In the genomic region with DNA sequence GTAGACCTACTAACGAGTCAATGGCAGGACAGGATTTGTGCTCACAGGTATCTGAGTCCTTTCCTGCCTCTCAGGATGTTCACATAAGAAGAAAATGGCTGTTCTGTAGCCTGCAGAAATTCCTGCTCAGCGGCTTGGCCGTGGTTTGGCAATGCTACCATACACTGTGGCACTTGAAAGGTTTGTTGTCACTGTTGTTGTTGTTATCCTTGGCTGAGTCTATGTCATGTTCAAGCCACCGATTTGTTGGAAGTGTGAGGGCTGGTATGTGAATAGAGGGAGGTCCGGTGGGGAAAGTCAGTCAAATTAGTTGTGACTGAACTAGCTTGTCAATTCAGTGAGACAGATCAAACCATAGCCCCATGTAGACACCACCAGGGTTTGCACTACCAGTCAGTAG, we compare ENCODE assay signal across 31 cellular contexts.
A peak's percentile ranks its signal among the peaks of the same experiment; 100 is the strongest.
DNase-seq lines count a peak whose midpoint lies in the region; ATAC-seq, FAIRE-seq and TF ChIP-seq lines count a peak whose summit lies in the region.
"Had no signal": no experiment of that assay in that cellular context is flagged by ENCODE, and none has a peak within 500 bp of the region (broad histone marks: within the 10 kb centered on the region; RNA-seq: fewer than 3 reads in every experiment).

No MANE protein-coding gene starts in this region.

- intact Hi-C loops in pancreas (cut with DNase I), result no loop called here

- peak; percentile 75 for FAIRE-seq in bronchial epithelial cell (lab: Jason Lieb, UNC)
- FAIRE-seq in pancreas (lab: Jason Lieb, UNC), result no peak
- FAIRE-seq: GM12892, GM19239 had no signal

- H3K4me3 Mint-ChIP-seq in activated T-cell treated with anti-CD3 and anti-CD28 coated beads, Interleukin-2, amount 50 U/mL, for 72 hours, result no peak overlapping the region
- no peak overlapping the region for H3K4me3 Mint-ChIP-seq in activated T-cell treated with anti-CD3 and anti-CD28 coated beads, Interleukin-2, amount 50 U/mL, for 4 hours
- H3K4me3 Mint-ChIP-seq in neural crest cell, result no peak overlapping the region
- H3K4me3 Mint-ChIP-seq: B cell; CD8-positive, alpha-beta T cell; HFFc6 had no signal

- peak; percentile 42 to 45 for ATAC-seq in activated T-cell treated with anti-CD3 and anti-CD28 coated beads, Interleukin-2, amount 50 U/mL, for 72 hours (replicated peaks in 1 of 2)
- no peak for ATAC-seq in activated T-cell treated with anti-CD3 and anti-CD28 coated beads, Interleukin-2, amount 50 U/mL, for 4 hours
- ATAC-seq in pancreas, result no peak
- ATAC-seq: CD8-positive, alpha-beta T cell; PC-3; Right ventricle myocardium inferior had no signal

- H3K27ac Mint-ChIP-seq in activated T-cell treated with anti-CD3 and anti-CD28 coated beads, Interleukin-2, amount 50 U/mL, for 72 hours, result no peak overlapping the region
- peak overlapping the region; percentile 82 for H3K27ac Mint-ChIP-seq in neural crest cell (ENCODE audit: unreplicated experiment)
- H3K27ac Mint-ChIP-seq: B cell; CD8-positive, alpha-beta T cell; HFFc6 had no signal

- no peaks in the 10 kb centered on the region for H3K9me3 Mint-ChIP-seq in activated T-cell treated with anti-CD3 and anti-CD28 coated beads, Interleukin-2, amount 50 U/mL, for 72 hours
- no peaks in the 10 kb centered on the region for H3K9me3 Mint-ChIP-seq in activated T-cell treated with anti-CD3 and anti-CD28 coated beads, Interleukin-2, amount 50 U/mL, for 4 hours
- no peaks in the 10 kb centered on the region for H3K9me3 Mint-ChIP-seq in neural crest cell
- H3K9me3 Mint-ChIP-seq: CD8-positive, alpha-beta T cell had no signal

- H3K36me3 Mint-ChIP-seq in activated T-cell treated with anti-CD3 and anti-CD28 coated beads, Interleukin-2, amount 50 U/mL, for 72 hours (ENCODE audit: insufficient read depth in 2 of 2), result no peaks in the 10 kb centered on the region
- no peaks in the 10 kb centered on the region for H3K36me3 Mint-ChIP-seq in activated T-cell treated with anti-CD3 and anti-CD28 coated beads, Interleukin-2, amount 50 U/mL, for 4 hours (ENCODE audit: insufficient read depth)
- no peaks in the 10 kb centered on the region for H3K36me3 Mint-ChIP-seq in neural crest cell (ENCODE audit: low read depth)
- H3K36me3 Mint-ChIP-seq: CD8-positive, alpha-beta T cell had no signal

- H3K4me3 ChIP-seq in bronchial epithelial cell (ENCODE audit: low read depth, low read length), result no peak overlapping the region
- no peak overlapping the region for H3K4me3 ChIP-seq in pancreas
- H3K4me3 ChIP-seq: GM23248, HAP-1, SJCRH30 had no signal

- H3K27me3 ChIP-seq in bronchial epithelial cell (ENCODE audit: control insufficient read depth, insufficient read depth, low read length) (no peaks in the 10 kb centered on the region), pancreas (no peaks in the 10 kb centered on the region)
- H3K27me3 ChIP-seq: SJCRH30 had no signal

- H3K4me1 ChIP-seq in pancreas, result no peaks in the 10 kb centered on the region
- H3K4me1 ChIP-seq: Caco-2, HAP-1 had no signal

- DNase-seq in activated T-cell treated with anti-CD3 and anti-CD28 coated beads, Interleukin-2, amount 50 U/mL, for 72 hours, result no peak
- DNase-seq in activated T-cell treated with anti-CD3 and anti-CD28 coated beads, Interleukin-2, amount 50 U/mL, for 4 hours, result no peak
- DNase-seq in bronchial epithelial cell (ENCODE audit: low read depth), result no peak
- no peak for DNase-seq in neural crest cell (ENCODE audit: low read depth, low spot score)
- no peak for DNase-seq in pancreas
- DNase-seq in amniotic stem cell (lab: John Stamatoyannopoulos, UW), result no peak
- no peak for DNase-seq in middle frontal gyrus (ENCODE audit: extremely low spot score, low spot score)
- DNase-seq: Caco-2; CD8-positive, alpha-beta T cell; EL; GF-D8; GM23248; HFFc6; KG1; MM.1S; NCI-H1417; NCI-H1694; NCI-H2029 treated with DMSO at 0.1 percent for 48 hours; NCI-H446 treated with DMSO at 0.1 percent for 48 hours; NCI-H526; NCI-H82; NK-92 treated with Interleukin-12 subunit alpha and Interleukin-12 subunit beta, amount 100 ng/mL, for 24 hours; PC-3; SJCRH30 had no signal

- TF ChIP-seq CTCF in bronchial epithelial cell (IDR thresholded peaks at IDR 0.05; ENCODE audit: insufficient read depth, low read length, severe bottlenecking) (no peak), neural crest cell (conservative IDR thresholded peaks at IDR 0.05) (no peak), pancreas (IDR thresholded peaks at IDR 0.05) (no peak)

- peaks cover 7% of the 10 kb centered on the region for H3K27me3 Mint-ChIP-seq in activated T-cell treated with anti-CD3 and anti-CD28 coated beads, Interleukin-2, amount 50 U/mL, for 72 hours (ENCODE audit: low read depth)
- no peaks in the 10 kb centered on the region for H3K27me3 Mint-ChIP-seq in activated T-cell treated with anti-CD3 and anti-CD28 coated beads, Interleukin-2, amount 50 U/mL, for 4 hours (ENCODE audit: low read depth)
- no peaks in the 10 kb centered on the region for H3K27me3 Mint-ChIP-seq in neural crest cell (ENCODE audit: low read depth)
- H3K27me3 Mint-ChIP-seq: B cell had no signal

- no peak overlapping the region for H3K27ac ChIP-seq in pancreas
- H3K27ac ChIP-seq: 22Rv1, C4-2B, GM23248, SJCRH30 had no signal

- no peaks in the 10 kb centered on the region for H3K36me3 ChIP-seq in bronchial epithelial cell (ENCODE audit: control insufficient read depth, insufficient read depth, low read length)
- H3K36me3 ChIP-seq in pancreas, result no peaks in the 10 kb centered on the region
- H3K36me3 ChIP-seq: HAP-1, SJCRH30 had no signal

- WGBS in pancreas, 2 donors, result 78 to 87% methylated on average over 5 of the region's 5 CpGs

- H3K4me1 Mint-ChIP-seq in activated T-cell treated with anti-CD3 and anti-CD28 coated beads, Interleukin-2, amount 50 U/mL, for 72 hours (ENCODE audit: low read depth), result no peaks in the 10 kb centered on the region
- no peaks in the 10 kb centered on the region for H3K4me1 Mint-ChIP-seq in activated T-cell treated with anti-CD3 and anti-CD28 coated beads, Interleukin-2, amount 50 U/mL, for 4 hours (ENCODE audit: low read depth)
- H3K4me1 Mint-ChIP-seq in neural crest cell, result peaks cover 47% of the 10 kb centered on the region
- H3K4me1 Mint-ChIP-seq: B cell had no signal

- H3K9me3 ChIP-seq in pancreas, result no peaks in the 10 kb centered on the region
- H3K9me3 ChIP-seq: Caco-2, HAP-1, SJCRH30 had no signal

Comparison
In these comparisons a context has a peak if more than half of its experiments do, and no peak if none do; other contexts are left out.
1. ATAC-seq: peak in activated T-cell treated with anti-CD3 and anti-CD28 coated beads, Interleukin-2, amount 50 U/mL, for 72 hours (2 of 2); none in activated T-cell treated with anti-CD3 and anti-CD28 coated beads, Interleukin-2, amount 50 U/mL, for 4 hours (0 of 2) and pancreas (0 of 4).